Comparison of ENCODE assay signal across 8 cellular contexts in the genomic region with DNA sequence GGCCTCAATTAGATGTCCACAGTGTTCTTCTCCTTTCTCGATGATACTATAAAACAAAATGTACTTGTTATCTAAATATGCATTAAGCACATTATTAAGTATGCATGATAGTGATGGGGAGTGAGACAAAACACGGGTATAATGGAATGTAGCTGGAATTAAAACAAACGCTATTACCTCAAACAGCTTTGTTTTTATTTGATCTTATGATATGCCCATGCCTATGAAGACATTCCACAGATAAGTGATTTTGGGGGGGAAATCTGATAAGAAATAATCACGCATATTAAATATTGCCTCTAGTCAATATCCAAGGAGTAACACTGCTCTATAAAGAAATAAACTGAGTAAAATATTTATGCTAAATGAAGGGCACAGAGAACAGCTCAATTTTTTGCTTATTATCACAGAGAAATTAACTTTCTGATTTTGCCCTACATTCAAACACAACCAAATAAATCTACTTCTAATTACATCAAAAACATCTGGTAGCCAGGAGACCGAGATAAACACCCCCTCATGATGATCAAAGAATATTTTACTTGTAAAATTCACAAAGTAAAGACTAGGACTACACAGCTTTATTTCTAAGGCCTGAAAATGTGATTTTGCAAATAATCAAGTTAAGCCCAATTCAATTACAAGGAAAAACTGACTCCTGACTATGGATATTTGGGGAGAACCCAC. TPM values are rescaled to one million over a fixed set of nuclear protein-coding genes. Genes with fewer than 3 reads are reported as not detected.
A peak's percentile ranks its signal among the peaks of the same experiment; 100 is the strongest.
DNase-seq lines count a peak whose midpoint lies in the region; ATAC-seq and TF ChIP-seq lines count a peak whose summit lies in the region.

No MANE protein-coding gene starts in this region.

- H4K91ac ChIP-seq in neuronal stem cell (ENCODE audit: low read depth, low read length, poor library complexity): no peak overlapping the region

- DNase-seq in left ventricle myocardium inferior: no peak
- no peak for DNase-seq in left ventricle myocardium superior
- DNase-seq in activated T-helper 1 cell treated with anti-CD3 and anti-CD28 coated beads, Interleukin-12 subunit alpha, Interleukin-12 subunit beta, Interleukin-2, Interleukin-4 antibody, amounts not matched to agents 30 ng/mL and 10 ng/mL and 1 ng/mL, durations not matched to agents 14 hours and 24 hours and 36 hours (ENCODE audit: low spot score): no peak
- DNase-seq in memory B cell (ENCODE audit: low spot score in 2 of 2): no peak
- DNase-seq in type B pancreatic cell (ENCODE audit: extremely low spot score, unreplicated experiment): no peak
- no peak for DNase-seq in G401 (ENCODE audit: low spot score)
- no peak for DNase-seq in neuronal stem cell (ENCODE audit: low spot score)

- no peak overlapping the region for H2BK5ac ChIP-seq in neuronal stem cell (ENCODE audit: low read length)

- peak overlapping the region; percentile 96 for H3K27ac Mint-ChIP-seq in activated T-helper 1 cell treated with anti-CD3 and anti-CD28 coated beads, Interleukin-12 subunit alpha, Interleukin-12 subunit beta, Interleukin-2, Interleukin-4 antibody, amounts not matched to agents 30 ng/mL and 10 ng/mL and 1 ng/mL, durations not matched to agents 14 hours and 24 hours and 36 hours
- H3K27ac Mint-ChIP-seq in memory B cell: peak overlapping the region; percentile 99
- H3K27ac Mint-ChIP-seq in type B pancreatic cell: peak overlapping the region; percentile 75

- peak overlapping the region; percentile 91 for H3K4me3 Mint-ChIP-seq in activated T-helper 1 cell treated with anti-CD3 and anti-CD28 coated beads, Interleukin-12 subunit alpha, Interleukin-12 subunit beta, Interleukin-2, Interleukin-4 antibody, amounts not matched to agents 30 ng/mL and 10 ng/mL and 1 ng/mL, durations not matched to agents 14 hours and 24 hours and 36 hours
- H3K4me3 Mint-ChIP-seq in memory B cell (peak overlapping the region; percentile 84), type B pancreatic cell (peak overlapping the region; percentile 93)

- H3K36me3 Mint-ChIP-seq in activated T-helper 1 cell treated with anti-CD3 and anti-CD28 coated beads, Interleukin-12 subunit alpha, Interleukin-12 subunit beta, Interleukin-2, Interleukin-4 antibody, amounts not matched to agents 30 ng/mL and 10 ng/mL and 1 ng/mL, durations not matched to agents 14 hours and 24 hours and 36 hours (ENCODE audit: low read depth): peaks cover 42% of the 10 kb centered on the region
- H3K36me3 Mint-ChIP-seq in memory B cell (peaks cover 9% of the 10 kb centered on the region), type B pancreatic cell (peaks cover 14% of the 10 kb centered on the region)

- intact Hi-C loops in left ventricle myocardium inferior (cut with micrococcal nuclease): loop anchor here (10.0 kb wide), 1 partner anchor 91 kb away; no protein-coding TSS in a partner anchor
- intact Hi-C loops in left ventricle myocardium superior (cut with micrococcal nuclease): no loop called here
- intact Hi-C loops in activated T-helper 1 cell treated with anti-CD3 and anti-CD28 coated beads, Interleukin-12 subunit alpha, Interleukin-12 subunit beta, Interleukin-2, Interleukin-4 antibody, amounts not matched to agents 30 ng/mL and 10 ng/mL and 1 ng/mL, durations not matched to agents 14 hours and 24 hours and 36 hours (cut with micrococcal nuclease): no loop called here

- ATAC-seq in left ventricle myocardium superior (no peak), memory B cell (ENCODE audit: low read depth) (no peak), HG03521 (IDR thresholded peaks at IDR 0.05; ENCODE audit: unreplicated experiment) (no peak)

- no CpG with 5 or more reads among the region's 5 CpGs for WGBS in neuronal stem cell (ENCODE audit: extremely low coverage in 2 of 2, insufficient read length in 2 of 2, insufficient replicate concordance in 1 of 2), 2 donors

- no peak overlapping the region for H2BK15ac ChIP-seq in neuronal stem cell (ENCODE audit: low read length)

- no peak overlapping the region for H3K14ac ChIP-seq in neuronal stem cell (ENCODE audit: low read length)

- no peak overlapping the region for H4K8ac ChIP-seq in neuronal stem cell (ENCODE audit: low read depth, low read length)

- H3K4ac ChIP-seq in neuronal stem cell (ENCODE audit: low read length): no peak overlapping the region

- peaks cover 67% of the 10 kb centered on the region for H3K4me1 ChIP-seq in left ventricle myocardium inferior
- peaks cover 2 to 5% of the 10 kb centered on the region in 2 donors for H3K4me1 ChIP-seq in neuronal stem cell (ENCODE audit: control insufficient read depth in 2 of 2, insufficient read depth in 1 of 2, low read depth in 1 of 2, low read length in 2 of 2)

- H3K27me3 ChIP-seq in left ventricle myocardium inferior (ENCODE audit: low read depth) (no peaks in the 10 kb centered on the region), neuronal stem cell (ENCODE audit: control insufficient read depth in 3 of 3, insufficient read depth in 3 of 3, low read depth in 1 of 3, low read length in 3 of 3) (no peaks in the 10 kb centered on the region)

- H3K4me1 Mint-ChIP-seq in activated T-helper 1 cell treated with anti-CD3 and anti-CD28 coated beads, Interleukin-12 subunit alpha, Interleukin-12 subunit beta, Interleukin-2, Interleukin-4 antibody, amounts not matched to agents 30 ng/mL and 10 ng/mL and 1 ng/mL, durations not matched to agents 14 hours and 24 hours and 36 hours (ENCODE audit: low read depth): peaks cover 53% of the 10 kb centered on the region
- H3K4me1 Mint-ChIP-seq in memory B cell: peaks cover 21% of the 10 kb centered on the region
- peaks cover 26% of the 10 kb centered on the region for H3K4me1 Mint-ChIP-seq in type B pancreatic cell (ENCODE audit: unreplicated experiment)

- peaks cover 2% of the 10 kb centered on the region for H3K27me3 Mint-ChIP-seq in activated T-helper 1 cell treated with anti-CD3 and anti-CD28 coated beads, Interleukin-12 subunit alpha, Interleukin-12 subunit beta, Interleukin-2, Interleukin-4 antibody, amounts not matched to agents 30 ng/mL and 10 ng/mL and 1 ng/mL, durations not matched to agents 14 hours and 24 hours and 36 hours (ENCODE audit: insufficient read depth)
- H3K27me3 Mint-ChIP-seq in memory B cell (no peaks in the 10 kb centered on the region), type B pancreatic cell (no peaks in the 10 kb centered on the region)

- in situ Hi-C loops in G401 (cut with HindIII; ENCODE audit: low sequenced_read_pairs): no loop called here

- H3K4me3 ChIP-seq in left ventricle myocardium inferior (peak overlapping the region; percentile 80), neuronal stem cell (ENCODE audit: low read length in 2 of 2) (peak overlapping the region in 1 of 2 donors; percentile 95)

- H3K27ac ChIP-seq in left ventricle myocardium inferior (replicated peaks): peak overlapping the region; percentile 98
- no peak overlapping the region for H3K27ac ChIP-seq in neuronal stem cell (replicated peaks; ENCODE audit: low read length)

- TF ChIP-seq CTCF in left ventricle myocardium inferior (IDR thresholded peaks at IDR 0.05; ENCODE audit: borderline replicate concordance) (no peak), type B pancreatic cell (conservative IDR thresholded peaks at IDR 0.05) (no peak)

- H3K9me3 ChIP-seq in left ventricle myocardium inferior (replicated peaks): no peaks in the 10 kb centered on the region
- H3K9me3 ChIP-seq in neuronal stem cell (replicated peaks in 1 of 2; ENCODE audit: control insufficient read depth in 2 of 2, insufficient read depth in 1 of 2, low read depth in 1 of 2, low read length in 2 of 2): no peaks in the 10 kb centered on the region

- no peaks in the 10 kb centered on the region for H3K79me1 ChIP-seq in neuronal stem cell (ENCODE audit: low read depth, low read length)

- H3K18ac ChIP-seq in neuronal stem cell (ENCODE audit: low read length): no peak overlapping the region

- no peak overlapping the region for H2BK120ac ChIP-seq in neuronal stem cell (ENCODE audit: low read depth, low read length)

- no peak overlapping the region for H3K4me2 ChIP-seq in neuronal stem cell (ENCODE audit: insufficient read depth, low read length, poor library complexity, severe bottlenecking)

- no peaks in the 10 kb centered on the region for H3K9me3 Mint-ChIP-seq in activated T-helper 1 cell treated with anti-CD3 and anti-CD28 coated beads, Interleukin-12 subunit alpha, Interleukin-12 subunit beta, Interleukin-2, Interleukin-4 antibody, amounts not matched to agents 30 ng/mL and 10 ng/mL and 1 ng/mL, durations not matched to agents 14 hours and 24 hours and 36 hours
- H3K9me3 Mint-ChIP-seq in memory B cell: no peaks in the 10 kb centered on the region
- no peaks in the 10 kb centered on the region for H3K9me3 Mint-ChIP-seq in type B pancreatic cell

- no peak overlapping the region for H2AFZ ChIP-seq in neuronal stem cell (ENCODE audit: low read length)

- no peak overlapping the region for H3K23ac ChIP-seq in neuronal stem cell (ENCODE audit: low read depth, low read length, poor library complexity)

- no peak overlapping the region for H3K9ac ChIP-seq in neuronal stem cell (ENCODE audit: low read depth, low read length, poor library complexity)

- no peak overlapping the region for H2AK5ac ChIP-seq in neuronal stem cell (ENCODE audit: low read depth, low read length)

- H2BK12ac ChIP-seq in neuronal stem cell (ENCODE audit: low read length): no peak overlapping the region

- H3K36me3 ChIP-seq in left ventricle myocardium inferior (peaks cover 41% of the 10 kb centered on the region), neuronal stem cell (replicated peaks in 1 of 2; ENCODE audit: control insufficient read depth in 2 of 2, insufficient read depth in 2 of 2, low read length in 2 of 2) (peaks cover 12 to 52% of the 10 kb centered on the region in 2 donors)

RNA-seq across cellular contexts. Expression of a gene that starts 1.9 kb away (rescaled TPM):
- total RNA-seq in left ventricle myocardium inferior (165 TPM), left ventricle myocardium superior (177 TPM), type B pancreatic cell (ENCODE audit: low replicate concordance) (28.3 and 32.0 TPM in 2 replicates)
- total RNA-seq in activated T-helper 1 cell treated with anti-CD3 and anti-CD28 coated beads, Interleukin-12 subunit alpha, Interleukin-12 subunit beta, Interleukin-2, Interleukin-4 antibody, amounts not matched to agents 30 ng/mL and 10 ng/mL and 1 ng/mL, durations not matched to agents 14 hours and 24 hours and 36 hours: 62.2 and 70.7 TPM in 2 replicates
- 4.2 and 5.0 TPM in 2 replicates for total RNA-seq in G401 (2014; rRNA removed; shearing (Covaris generic))
- polyA plus RNA-seq in neuronal stem cell (2013, experiment 1 of 2): 121 TPM
- 117 TPM for polyA plus RNA-seq in neuronal stem cell (2013, experiment 2 of 2)

RNA-seq across cellular contexts. Expression of a gene that starts 14.9 kb away (rescaled TPM):
- total RNA-seq in left ventricle myocardium inferior (512 TPM), left ventricle myocardium superior (586 TPM), type B pancreatic cell (ENCODE audit: low replicate concordance) (1.4 and 2.6 TPM in 2 replicates)
- total RNA-seq in activated T-helper 1 cell treated with anti-CD3 and anti-CD28 coated beads, Interleukin-12 subunit alpha, Interleukin-12 subunit beta, Interleukin-2, Interleukin-4 antibody, amounts not matched to agents 30 ng/mL and 10 ng/mL and 1 ng/mL, durations not matched to agents 14 hours and 24 hours and 36 hours: 1.0 and 1.2 TPM in 2 replicates
- 0.06 TPM in 1 of 2 replicates, not detected in the other for total RNA-seq in G401 (2014; rRNA removed; shearing (Covaris generic))
- polyA plus RNA-seq in neuronal stem cell (2013, experiment 1 of 2): 0.79 TPM
- polyA plus RNA-seq in neuronal stem cell (2013, experiment 2 of 2): 0.64 TPM

RNA-seq across cellular contexts. Expression of a gene that starts 27.5 kb away (rescaled TPM):
- total RNA-seq in left ventricle myocardium inferior (0.44 TPM), left ventricle myocardium superior (0.45 TPM), type B pancreatic cell (ENCODE audit: low replicate concordance) (2.1 and 19.0 TPM in 2 replicates)
- total RNA-seq in activated T-helper 1 cell treated with anti-CD3 and anti-CD28 coated beads, Interleukin-12 subunit alpha, Interleukin-12 subunit beta, Interleukin-2, Interleukin-4 antibody, amounts not matched to agents 30 ng/mL and 10 ng/mL and 1 ng/mL, durations not matched to agents 14 hours and 24 hours and 36 hours: 0.24 TPM in 1 of 2 replicates, not detected in the other
- not detected in 2 replicates for total RNA-seq in G401 (2014; rRNA removed; shearing (Covaris generic))
- 23.2 TPM for polyA plus RNA-seq in neuronal stem cell (2013, experiment 1 of 2)
- polyA plus RNA-seq in neuronal stem cell (2013, experiment 2 of 2): 22.2 TPM

Comparison
In these comparisons a context has a peak if more than half of its experiments do, and no peak if none do; other contexts are left out.
1. RNA of a gene that starts 14.9 kb away (total RNA-seq): 586 TPM in left ventricle myocardium superior (single experiment) and 512 TPM in left ventricle myocardium inferior (single experiment); 1.4 to 2.6 TPM in type B pancreatic cell, 1.0 to 1.2 TPM in activated T-helper 1 cell treated with anti-CD3 and anti-CD28 coated beads, Interleukin-12 subunit alpha, Interleukin-12 subunit beta, Interleukin-2, Interleukin-4 antibody, amounts not matched to agents 30 ng/mL and 10 ng/mL and 1 ng/mL, durations not matched to agents 14 hours and 24 hours and 36 hours and 0.06 TPM in G401; every median in the first group is over 100 times any median in the second.
2. Peak in every context shown above with its lines, with median percentiles within 50 percentile points of each other: H3K27ac Mint-ChIP-seq and H3K4me3 Mint-ChIP-seq.